Comparison of ENCODE assay signal across 15 cellular contexts in the genomic region with DNA sequence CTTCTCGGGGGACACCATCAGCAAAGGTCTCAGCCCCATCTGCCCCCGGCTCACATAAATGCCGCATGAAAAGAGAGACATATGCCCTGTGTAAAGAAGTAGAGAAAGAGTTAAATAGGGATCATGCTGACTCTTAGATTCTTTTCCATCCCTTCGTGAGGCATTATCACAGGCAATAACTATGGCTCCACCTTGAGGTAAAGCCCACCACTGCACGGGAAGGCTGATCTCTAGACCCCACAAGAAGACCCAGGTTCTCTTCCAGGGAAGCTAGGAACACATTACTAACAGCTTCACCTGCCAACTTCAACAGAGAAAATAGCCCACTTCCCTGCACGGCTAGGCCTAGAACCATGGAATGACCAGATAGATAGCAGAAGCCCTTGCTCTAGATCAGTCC. TPM values are rescaled to one million over a fixed set of nuclear protein-coding genes. Genes with fewer than 3 reads are reported as not detected.
A peak's percentile ranks its signal among the peaks of the same experiment; 100 is the strongest.
DNase-seq lines count a peak whose midpoint lies in the region; ATAC-seq, FAIRE-seq and TF ChIP-seq lines count a peak whose summit lies in the region.
"Had no signal": no experiment of that assay in that cellular context is flagged by ENCODE, and none has a peak within 500 bp of the region (broad histone marks: within the 10 kb centered on the region; RNA-seq: fewer than 3 reads in every experiment).

No MANE protein-coding gene starts in this region.

- peaks cover 9 to 98% (median 87%) of the 10 kb centered on the region in 3 donors for H3K36me3 ChIP-seq in pancreas

- no peak for FAIRE-seq in pancreas (lab: Jason Lieb, UNC)
- FAIRE-seq: TTC549 had no signal

- TF ChIP-seq POLR2A in lower leg skin (IDR thresholded peaks at IDR 0.05), result no peak

- TF ChIP-seq CTCF in 22Rv1 (IDR thresholded peaks at IDR 0.05) (peak; percentile 41), GM10248 (IDR thresholded peaks at IDR 0.05; ENCODE audit: control extremely low read depth, extremely low read depth, low read depth, missing control alignments) (peak; percentile 13), RWPE1 (conservative IDR thresholded peaks at IDR 0.05; ENCODE audit: low read depth) (no peak), fibroblast of villous mesenchyme (IDR thresholded peaks at IDR 0.05; ENCODE audit: insufficient read depth, low read depth, low read length) (peak; percentile 15), lower leg skin (IDR thresholded peaks at IDR 0.05) (no peak), pancreas (IDR thresholded peaks at IDR 0.05) (no peak)

- H3K27me3 ChIP-seq in pancreas, result no peaks in the 10 kb centered on the region
- H3K27me3 ChIP-seq: ascending aorta had no signal

- H3K27ac ChIP-seq in 22Rv1 (0 out of 2 replicates have a peak overlapping the region, but pooled peaks have one; percentile 11), RWPE1 (0 out of 2 replicates have a peak overlapping the region, but pooled peaks have one; percentile 15), pancreas (no peak overlapping the region)
- H3K27ac ChIP-seq: ascending aorta had no signal

- H3K4me1 ChIP-seq in pancreas, result no peaks in the 10 kb centered on the region
- H3K4me1 ChIP-seq: ascending aorta had no signal

- H3K4me3 ChIP-seq in fibroblast of villous mesenchyme (ENCODE audit: low read depth, low read length) (no peak overlapping the region), lower leg skin (ENCODE audit: low read depth, poor library complexity, severe bottlenecking) (no peak overlapping the region), pancreas (no peak overlapping the region)
- H3K4me3 ChIP-seq: ascending aorta had no signal

- 74 to 83% methylated on average over 6 of the region's 6 CpGs for WGBS in lower leg skin, 2 donors
- WGBS in pancreas, 2 donors, result 79% methylated on average over 6 of the region's 6 CpGs

- CTCF ChIA-PET in GM10248 (lab: Yijun Ruan, JAX), result interaction anchor here (1.1 to 2.1 kb wide), 4 partner anchors 9 to 19 kb away, joined by 3 to 6 read pairs (median 4); no protein-coding TSS in a partner anchor
- CTCF ChIA-PET in RWPE1 (lab: Yijun Ruan, JAX), result no interaction called here

- no peaks in the 10 kb centered on the region for H3K9me3 ChIP-seq in pancreas
- H3K9me3 ChIP-seq: ascending aorta had no signal

- POLR2A ChIA-PET in GM10248 (lab: Yijun Ruan, JAX), result interaction anchor here (1.6 kb wide), 1 partner anchor 15 kb away, joined by 3 read pairs; no protein-coding TSS in a partner anchor
- POLR2A ChIA-PET in RWPE1 (lab: Yijun Ruan, JAX; ENCODE audit: low non-redundant PET), result no interaction called here

- ATAC-seq in HG03159 (IDR thresholded peaks at IDR 0.05; ENCODE audit: unreplicated experiment), result no peak
- no peak for ATAC-seq in pancreas
- ATAC-seq: effector memory CD8-positive, alpha-beta T cell; stimulated activated naive CD8-positive, alpha-beta T cell treated with anti-CD3 and anti-CD28 coated beads, Interleukin-15, Interleukin-2, amounts not matched to agents 100 U/mL and 50 U/mL, for 24 hours had no signal

- intact Hi-C loops in lower leg skin (cut with DNase I; ENCODE audit: low total_unique reads) (no loop called here), pancreas (cut with DNase I) (no loop called here)

- DNase-seq in GM10248 (ENCODE audit: extremely low spot score) (no peak), RWPE1 (ENCODE audit: low spot score) (no peak), fibroblast of villous mesenchyme (ENCODE audit: low read depth) (no peak), lower leg skin (ENCODE audit: low spot score in 2 of 2) (no peak), pancreas (no peak), NCI-H748 treated with DMSO at 0.1 percent for 48 hours (lab: John Stamatoyannopoulos, UW) (no peak)
- DNase-seq: effector memory CD8-positive, alpha-beta T cell; KG1; NCI-H226; stimulated activated CD4-positive, alpha-beta T cell treated with anti-CD3 and anti-CD28 coated beads, Interleukin-2, amount 100 ng/mL, for 48 hours; stimulated activated naive CD8-positive, alpha-beta T cell treated with anti-CD3 and anti-CD28 coated beads, Interleukin-15, Interleukin-2, amounts not matched to agents 100 U/mL and 50 U/mL, for 24 hours had no signal

RNA-seq across cellular contexts. Expression of a gene that starts 14.1 kb away (rescaled TPM):
- total RNA-seq in fibroblast of villous mesenchyme (25.4 and 26.8 TPM in 2 replicates), lower leg skin (10 to 100 TPM; 16.2 to 24.0 (median 23.4) TPM), pancreas (10 to 100 TPM in 4 of 6 donors, 1 to 10 TPM in 2; 9.1 to 17.7 (median 15.1) TPM)
- 10 to 100 TPM; 32.2 to 41.3 TPM for polyA plus RNA-seq in pancreas

RNA-seq across cellular contexts. Expression of a gene that starts 25.0 kb away (rescaled TPM):
- total RNA-seq in fibroblast of villous mesenchyme, result 231 and 240 TPM in 2 replicates
- 100 to 1,000 TPM; 167 to 235 (median 205) TPM for total RNA-seq in lower leg skin
- 100 to 1,000 TPM in 3 of 6 donors, 10 to 100 TPM in 3; 96.5 to 123 (median 105) TPM for total RNA-seq in pancreas
- 100 to 1,000 TPM; 125 to 134 TPM for polyA plus RNA-seq in pancreas

RNA-seq across cellular contexts. Expression of a gene that starts 26.4 kb away (rescaled TPM):
- total RNA-seq in fibroblast of villous mesenchyme (9.9 and 11.9 TPM in 2 replicates), lower leg skin (1 to 10 TPM; 3.3 to 6.8 (median 4.6) TPM), pancreas (10 to 100 TPM in 1 of 6 donors, 1 to 10 TPM in 5; 4.0 to 10.2 (median 4.9) TPM)
- polyA plus RNA-seq in pancreas, result 10 to 100 TPM; 22.1 to 36.5 TPM

RNA-seq across cellular contexts. Expression of a gene that starts 47.9 kb away (rescaled TPM):
- total RNA-seq in fibroblast of villous mesenchyme, result 6,118 and 7,175 TPM in 2 replicates
- total RNA-seq in lower leg skin, result 1,000 to 10,000 TPM; 1,190 to 2,139 (median 1,514) TPM
- total RNA-seq in pancreas, result 100 to 1,000 TPM; 149 to 657 (median 339) TPM
- 100 to 1,000 TPM; 425 to 627 TPM for polyA plus RNA-seq in pancreas

RNA-seq across cellular contexts. Expression of a gene that starts 53.6 kb away (rescaled TPM):
- total RNA-seq in fibroblast of villous mesenchyme, result not detected in 2 replicates
- 10 to 100 TPM; 11.0 to 16.4 (median 12.4) TPM for total RNA-seq in lower leg skin
- total RNA-seq in pancreas, result 1 to 10 TPM in 2 of 6 donors, under 1 TPM in 4; 0.09 to 2.4 (median 0.71) TPM
- under 1 TPM; 0.19 to 0.23 TPM for polyA plus RNA-seq in pancreas

Comparison
In these comparisons a context has a peak if more than half of its experiments do, and no peak if none do; other contexts are left out.
1. H3K27ac ChIP-seq: peak in 22Rv1 (single experiment) and RWPE1 (single experiment); none in pancreas (0 of 4).
2. CTCF ChIP-seq: peak in 22Rv1 (single experiment), GM10248 (single experiment) and fibroblast of villous mesenchyme (single experiment); none in RWPE1 (single experiment), lower leg skin (0 of 3) and pancreas (0 of 4).